16 cellular contexts compared by ENCODE assay signal in genomic region chr17:18919963-18920362, GRCh38. TPM values are rescaled to one million over a fixed set of nuclear protein-coding genes. Genes with fewer than 3 reads are reported as not detected.
DNase-seq lines count a peak whose midpoint lies in the region; ATAC-seq, FAIRE-seq and TF ChIP-seq lines count a peak whose summit lies in the region.
"Had no signal": no experiment of that assay in that cellular context is flagged by ENCODE, and none has a peak within 500 bp of the region (broad histone marks: within the 10 kb centered on the region; RNA-seq: fewer than 3 reads in every experiment).

No MANE protein-coding gene starts in this region.

- H3K4me3 ChIP-seq in CD4-positive, CD25-positive, alpha-beta regulatory T cell (ENCODE audit: low read depth, low read length): no peak overlapping the region
- no peak overlapping the region for H3K4me3 ChIP-seq in muscle layer of colon (ENCODE audit: low read depth in 1 of 2, low read length in 2 of 2)

- TF ChIP-seq CTCF in activated CD8-positive, alpha-beta T cell treated with anti-CD3 and anti-CD28 coated beads for 36 hours (IDR thresholded peaks at IDR 0.05): no peak

- ATAC-seq in CD4-positive, CD25-positive, alpha-beta regulatory T cell (ENCODE audit: low read depth in 2 of 2): no peak
- ATAC-seq in activated CD8-positive, alpha-beta T cell treated with anti-CD3 and anti-CD28 coated beads for 36 hours: no peak
- ATAC-seq in GM21529 (IDR thresholded peaks at IDR 0.05; ENCODE audit: unreplicated experiment): no peak
- ATAC-seq: sciatic nerve had no signal

- H3K9me3 Mint-ChIP-seq in CD4-positive, CD25-positive, alpha-beta regulatory T cell: no peaks in the 10 kb centered on the region
- H3K9me3 Mint-ChIP-seq in activated CD8-positive, alpha-beta T cell treated with anti-CD3 and anti-CD28 coated beads for 36 hours: no peaks in the 10 kb centered on the region
- H3K9me3 Mint-ChIP-seq: CD8-positive, alpha-beta memory T cell; dendritic cell treated with granulocyte-macrophage colony-stimulating factor and Interleukin-4, amounts not matched to agents 40 ng/mL and 50 ng/mL, for 4 days; HFFc6 had no signal

- intact Hi-C loops in activated CD8-positive, alpha-beta T cell treated with anti-CD3 and anti-CD28 coated beads for 36 hours (cut with micrococcal nuclease): loop anchor here (5.0 kb wide), 1 partner anchor 63 kb away; the partner anchor contains the start of gene PRPSAP2

- H3K4me3 Mint-ChIP-seq in CD4-positive, CD25-positive, alpha-beta regulatory T cell: peak overlapping the region in 2 of 4 donors; percentile 13 to 67
- H3K4me3 Mint-ChIP-seq in activated CD8-positive, alpha-beta T cell treated with anti-CD3 and anti-CD28 coated beads for 36 hours: no peak overlapping the region
- H3K4me3 Mint-ChIP-seq: dendritic cell treated with granulocyte-macrophage colony-stimulating factor and Interleukin-4, amounts not matched to agents 40 ng/mL and 50 ng/mL, for 4 days; HFFc6 had no signal

- H3K9ac ChIP-seq in muscle layer of colon (ENCODE audit: low read length): no peak overlapping the region

- CTCF ChIA-PET in activated CD8-positive, alpha-beta T cell treated with anti-CD3 and anti-CD28 coated beads for 36 hours (lab: Charles Lee): no interaction called here

- H3K36me3 Mint-ChIP-seq in CD4-positive, CD25-positive, alpha-beta regulatory T cell: peaks cover 37% of the 10 kb centered on the region
- peaks cover 52% of the 10 kb centered on the region for H3K36me3 Mint-ChIP-seq in activated CD8-positive, alpha-beta T cell treated with anti-CD3 and anti-CD28 coated beads for 36 hours (ENCODE audit: low read depth)

- no peaks in the 10 kb centered on the region for H3K27me3 Mint-ChIP-seq in CD4-positive, CD25-positive, alpha-beta regulatory T cell
- H3K27me3 Mint-ChIP-seq in activated CD8-positive, alpha-beta T cell treated with anti-CD3 and anti-CD28 coated beads for 36 hours: no peaks in the 10 kb centered on the region
- H3K27me3 Mint-ChIP-seq: CD8-positive, alpha-beta memory T cell; dendritic cell treated with granulocyte-macrophage colony-stimulating factor and Interleukin-4, amounts not matched to agents 40 ng/mL and 50 ng/mL, for 4 days had no signal

- POLR2A ChIA-PET in activated CD8-positive, alpha-beta T cell treated with anti-CD3 and anti-CD28 coated beads for 36 hours (lab: Charles Lee): interaction anchor here (1.1 kb wide), 1 partner anchor 11 kb away, joined by 4 read pairs; no protein-coding TSS in a partner anchor

- peaks cover 24% of the 10 kb centered on the region for H3K36me3 ChIP-seq in CD4-positive, CD25-positive, alpha-beta regulatory T cell (ENCODE audit: control insufficient read depth, insufficient read depth, low read length)
- peaks cover 9% of the 10 kb centered on the region for H3K36me3 ChIP-seq in muscle layer of colon (ENCODE audit: insufficient read depth, low read length)

- no peak overlapping the region for H3K27ac ChIP-seq in CD4-positive, CD25-positive, alpha-beta regulatory T cell (ENCODE audit: insufficient read depth, low read length, poor library complexity, severe bottlenecking)
- H3K27ac ChIP-seq in muscle layer of colon (ENCODE audit: low read depth, low read length) (peak overlapping the region; percentile 58), caudate nucleus (ENCODE audit: low read depth, low read length) (no peak overlapping the region)

- peak overlapping the region in 2 of 3 donors; percentile 54 to 68 for H3K27ac Mint-ChIP-seq in CD4-positive, CD25-positive, alpha-beta regulatory T cell
- peak overlapping the region; percentile 75 for H3K27ac Mint-ChIP-seq in activated CD8-positive, alpha-beta T cell treated with anti-CD3 and anti-CD28 coated beads for 36 hours
- H3K27ac Mint-ChIP-seq: HFFc6 had no signal

- peaks cover 35% of the 10 kb centered on the region for H3K4me1 ChIP-seq in CD4-positive, CD25-positive, alpha-beta regulatory T cell (ENCODE audit: control insufficient read depth, insufficient read depth, low read length, poor library complexity, severe bottlenecking)
- H3K4me1 ChIP-seq in muscle layer of colon (ENCODE audit: insufficient read depth, low read length): peaks cover 26% of the 10 kb centered on the region

- H3K4me1 Mint-ChIP-seq in CD4-positive, CD25-positive, alpha-beta regulatory T cell: peaks cover 29 to 61% (median 46%) of the 10 kb centered on the region in 4 donors
- H3K4me1 Mint-ChIP-seq in activated CD8-positive, alpha-beta T cell treated with anti-CD3 and anti-CD28 coated beads for 36 hours (ENCODE audit: low read depth): peaks cover 57% of the 10 kb centered on the region

- FAIRE-seq in GM18507 (lab: Jason Lieb, UNC): peak; percentile 12
- FAIRE-seq: HTR-8/SVneo had no signal

- no peaks in the 10 kb centered on the region for H3K9me3 ChIP-seq in CD4-positive, CD25-positive, alpha-beta regulatory T cell (ENCODE audit: control insufficient read depth in 2 of 2, low read length in 2 of 2)
- no peaks in the 10 kb centered on the region for H3K9me3 ChIP-seq in muscle layer of colon (ENCODE audit: low read length)

- H3K27me3 ChIP-seq in CD4-positive, CD25-positive, alpha-beta regulatory T cell (ENCODE audit: control insufficient read depth, insufficient read depth, low read length): no peaks in the 10 kb centered on the region
- no peaks in the 10 kb centered on the region for H3K27me3 ChIP-seq in muscle layer of colon (ENCODE audit: control insufficient read depth in 1 of 2, insufficient read depth in 2 of 2, low read length in 2 of 2)

- DNase-seq in CD4-positive, CD25-positive, alpha-beta regulatory T cell: no peak
- DNase-seq in GM18507 (ENCODE audit: extremely low spot score, insufficient read length, low read depth): no peak
- DNase-seq in activated CD8-positive, alpha-beta T cell treated with anti-CD3 and anti-CD28 coated beads for 36 hours: no peak
- no peak for DNase-seq in NCI-H526 treated with DMSO at 0.1 percent for 48 hours (lab: John Stamatoyannopoulos, UW)
- no peak for DNase-seq in caudate nucleus (lab: John Stamatoyannopoulos, UW)
- no peak for DNase-seq in stimulated activated CD4-positive, alpha-beta T cell treated with anti-CD3 and anti-CD28 coated beads, Interleukin-2, amount 100 ng/mL, for 24 hours
- DNase-seq: CD8-positive, alpha-beta memory T cell; GF-D8; HFFc6; NCI-H1105; NCI-H510A had no signal

RNA-seq across cellular contexts. Expression of gene SLC5A10, which starts 32.0 kb away (rescaled TPM):
- not detected for total RNA-seq in CD4-positive, CD25-positive, alpha-beta regulatory T cell
- polyA plus RNA-seq in CD4-positive, CD25-positive, alpha-beta regulatory T cell: under 1 TPM; 0.05 to 0.23 (median 0.16) TPM
- not detected for total RNA-seq in activated CD8-positive, alpha-beta T cell treated with anti-CD3 and anti-CD28 coated beads for 36 hours
- total RNA-seq: CD8-positive, alpha-beta memory T cell; HFFc6; sciatic nerve had no signal
- polyA plus RNA-seq: CD8-positive, alpha-beta memory T cell had no signal
